ENCODE assay signal across 1 cellular context in genomic region chr9:126009047-126009446, GRCh38.
TF ChIP-seq lines count a peak whose summit lies in the region.

No MANE protein-coding gene starts in this region.

TF ChIP-seq in WTC11, 78 proteins besides CTCF, POLR2A, EP300 and RAD21 (continued from another document):
- TF ChIP-seq, protein P1, sequence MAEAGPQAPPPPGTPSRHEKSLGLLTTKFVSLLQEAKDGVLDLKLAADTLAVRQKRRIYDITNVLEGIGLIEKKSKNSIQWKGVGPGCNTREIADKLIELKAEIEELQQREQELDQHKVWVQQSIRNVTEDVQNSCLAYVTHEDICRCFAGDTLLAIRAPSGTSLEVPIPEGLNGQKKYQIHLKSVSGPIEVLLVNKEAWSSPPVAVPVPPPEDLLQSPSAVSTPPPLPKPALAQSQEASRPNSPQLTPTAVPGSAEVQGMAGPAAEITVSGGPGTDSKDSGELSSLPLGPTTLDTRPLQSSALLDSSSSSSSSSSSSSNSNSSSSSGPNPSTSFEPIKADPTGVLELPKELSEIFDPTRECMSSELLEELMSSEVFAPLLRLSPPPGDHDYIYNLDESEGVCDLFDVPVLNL (CRISPR knock-in tag; IDR thresholded peaks at IDR 0.05; ENCODE audit: borderline replicate concordance, low read depth), result no peak
- TF ChIP-seq, protein P2, sequence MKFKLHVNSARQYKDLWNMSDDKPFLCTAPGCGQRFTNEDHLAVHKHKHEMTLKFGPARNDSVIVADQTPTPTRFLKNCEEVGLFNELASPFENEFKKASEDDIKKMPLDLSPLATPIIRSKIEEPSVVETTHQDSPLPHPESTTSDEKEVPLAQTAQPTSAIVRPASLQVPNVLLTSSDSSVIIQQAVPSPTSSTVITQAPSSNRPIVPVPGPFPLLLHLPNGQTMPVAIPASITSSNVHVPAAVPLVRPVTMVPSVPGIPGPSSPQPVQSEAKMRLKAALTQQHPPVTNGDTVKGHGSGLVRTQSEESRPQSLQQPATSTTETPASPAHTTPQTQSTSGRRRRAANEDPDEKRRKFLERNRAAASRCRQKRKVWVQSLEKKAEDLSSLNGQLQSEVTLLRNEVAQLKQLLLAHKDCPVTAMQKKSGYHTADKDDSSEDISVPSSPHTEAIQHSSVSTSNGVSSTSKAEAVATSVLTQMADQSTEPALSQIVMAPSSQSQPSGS (CRISPR knock-in tag; IDR thresholded peaks at IDR 0.05; ENCODE audit: borderline replicate concordance, low read depth), result no peak
- TF ChIP-seq SMAD4 (CRISPR knock-in tag; IDR thresholded peaks at IDR 0.05), result no peak
- no peak for TF ChIP-seq MXD4 (CRISPR knock-in tag; IDR thresholded peaks at IDR 0.05; ENCODE audit: borderline replicate concordance)
- no peak for TF ChIP-seq ELF4 (CRISPR knock-in tag; IDR thresholded peaks at IDR 0.05; ENCODE audit: low read depth)
- no peak for TF ChIP-seq ZNF121 (CRISPR knock-in tag; IDR thresholded peaks at IDR 0.05)
- TF ChIP-seq, protein P3, sequence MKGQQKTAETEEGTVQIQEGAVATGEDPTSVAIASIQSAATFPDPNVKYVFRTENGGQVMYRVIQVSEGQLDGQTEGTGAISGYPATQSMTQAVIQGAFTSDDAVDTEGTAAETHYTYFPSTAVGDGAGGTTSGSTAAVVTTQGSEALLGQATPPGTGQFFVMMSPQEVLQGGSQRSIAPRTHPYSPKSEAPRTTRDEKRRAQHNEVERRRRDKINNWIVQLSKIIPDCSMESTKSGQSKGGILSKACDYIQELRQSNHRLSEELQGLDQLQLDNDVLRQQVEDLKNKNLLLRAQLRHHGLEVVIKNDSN (CRISPR knock-in tag; IDR thresholded peaks at IDR 0.05), result no peak
- TF ChIP-seq FOXK1 (CRISPR knock-in tag; IDR thresholded peaks at IDR 0.05), result no peak
- TF ChIP-seq, protein P4, sequence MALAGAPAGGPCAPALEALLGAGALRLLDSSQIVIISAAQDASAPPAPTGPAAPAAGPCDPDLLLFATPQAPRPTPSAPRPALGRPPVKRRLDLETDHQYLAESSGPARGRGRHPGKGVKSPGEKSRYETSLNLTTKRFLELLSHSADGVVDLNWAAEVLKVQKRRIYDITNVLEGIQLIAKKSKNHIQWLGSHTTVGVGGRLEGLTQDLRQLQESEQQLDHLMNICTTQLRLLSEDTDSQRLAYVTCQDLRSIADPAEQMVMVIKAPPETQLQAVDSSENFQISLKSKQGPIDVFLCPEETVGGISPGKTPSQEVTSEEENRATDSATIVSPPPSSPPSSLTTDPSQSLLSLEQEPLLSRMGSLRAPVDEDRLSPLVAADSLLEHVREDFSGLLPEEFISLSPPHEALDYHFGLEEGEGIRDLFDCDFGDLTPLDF (CRISPR knock-in tag; IDR thresholded peaks at IDR 0.05), result no peak
- TF ChIP-seq CREB1 (CRISPR knock-in tag; IDR thresholded peaks at IDR 0.05), result no peak
- TF ChIP-seq HMGXB4 (CRISPR knock-in tag; IDR thresholded peaks at IDR 0.05), result no peak
- no peak for TF ChIP-seq TEAD1 (CRISPR knock-in tag; IDR thresholded peaks at IDR 0.05)
- TF ChIP-seq ERG (CRISPR knock-in tag; IDR thresholded peaks at IDR 0.05), result no peak
- no peak for TF ChIP-seq NFYB (CRISPR knock-in tag; conservative IDR thresholded peaks at IDR 0.05; ENCODE audit: low read depth)
